2 cellular contexts compared by ENCODE assay signal in the genomic region with DNA sequence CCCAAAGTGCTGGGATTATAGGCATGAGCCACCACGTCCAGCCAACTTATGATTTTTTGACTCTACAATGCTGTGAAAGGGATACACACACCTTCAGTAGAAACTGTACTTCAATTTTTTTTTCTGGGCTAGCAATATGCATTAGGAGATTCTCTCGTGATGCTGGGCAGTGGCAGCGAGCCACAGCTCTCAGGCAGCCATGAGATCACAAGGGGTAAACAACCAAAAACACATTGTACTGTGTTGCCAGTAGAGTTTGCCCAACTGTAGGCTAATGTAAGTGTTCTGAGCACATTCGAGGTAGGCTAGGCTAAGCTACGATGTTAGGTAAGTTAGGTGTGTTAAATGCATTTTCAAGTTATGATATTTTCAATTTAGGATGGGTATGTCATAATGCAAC.
TF ChIP-seq lines count a peak whose summit lies in the region.

No MANE protein-coding gene starts in this region.

TF ChIP-seq in SK-N-SH treated with all-trans-retinoic acid at 6 μM for 48 hours, 23 proteins besides CTCF, POLR2A, EP300 and RAD21:
- TF ChIP-seq ZC3H10 (CRISPR knock-in tag; IDR thresholded peaks at IDR 0.05) = no peak
- TF ChIP-seq BACH2 (CRISPR knock-in tag; IDR thresholded peaks at IDR 0.05; ENCODE audit: borderline replicate concordance) = no peak
- no peak for TF ChIP-seq CSDC2 (CRISPR knock-in tag; IDR thresholded peaks at IDR 0.05)
- TF ChIP-seq ARNTL (CRISPR knock-in tag; IDR thresholded peaks at IDR 0.05; ENCODE audit: borderline replicate concordance, low read depth) = no peak
- no peak for TF ChIP-seq CSRNP3 (CRISPR knock-in tag; IDR thresholded peaks at IDR 0.05)
- TF ChIP-seq CREB5 (CRISPR knock-in tag; IDR thresholded peaks at IDR 0.05; ENCODE audit: low read depth) = no peak

TF ChIP-seq in SK-N-SH, 30 proteins besides CTCF, POLR2A, EP300 and RAD21:
- TF ChIP-seq JUND (IDR thresholded peaks at IDR 0.05) (no peak), MXI1 (IDR thresholded peaks at IDR 0.05; ENCODE audit: low read depth, low read length) (no peak), SMC3 (IDR thresholded peaks at IDR 0.05; ENCODE audit: low read depth, low read length) (no peak), GABPA (IDR thresholded peaks at IDR 0.05; ENCODE audit: low read depth) (no peak), NFIC (IDR thresholded peaks at IDR 0.05; ENCODE audit: borderline replicate concordance) (no peak), MAX (IDR thresholded peaks at IDR 0.05; ENCODE audit: low read depth) (no peak), TCF12 (IDR thresholded peaks at IDR 0.05) (no peak), FOSL2 (IDR thresholded peaks at IDR 0.05; ENCODE audit: borderline replicate concordance, low read depth) (no peak), GATA2 (CRISPR knock-in tag; IDR thresholded peaks at IDR 0.05) (no peak), RFX5 (IDR thresholded peaks at IDR 0.05; ENCODE audit: low read length) (no peak), RXRA (IDR thresholded peaks at IDR 0.05; ENCODE audit: borderline replicate concordance, low read depth) (no peak), NRF1 (IDR thresholded peaks at IDR 0.05; ENCODE audit: low read depth, low read length) (no peak), RCOR1 (IDR thresholded peaks at IDR 0.05; ENCODE audit: low read length) (no peak), YY1 (IDR thresholded peaks at IDR 0.05; ENCODE audit: low read depth) (no peak), SIN3A (IDR thresholded peaks at IDR 0.05; ENCODE audit: borderline replicate concordance, low read depth, low read length) (no peak), FOXM1 (IDR thresholded peaks at IDR 0.05; ENCODE audit: low read depth) (no peak)
- TF ChIP-seq, protein P1, sequence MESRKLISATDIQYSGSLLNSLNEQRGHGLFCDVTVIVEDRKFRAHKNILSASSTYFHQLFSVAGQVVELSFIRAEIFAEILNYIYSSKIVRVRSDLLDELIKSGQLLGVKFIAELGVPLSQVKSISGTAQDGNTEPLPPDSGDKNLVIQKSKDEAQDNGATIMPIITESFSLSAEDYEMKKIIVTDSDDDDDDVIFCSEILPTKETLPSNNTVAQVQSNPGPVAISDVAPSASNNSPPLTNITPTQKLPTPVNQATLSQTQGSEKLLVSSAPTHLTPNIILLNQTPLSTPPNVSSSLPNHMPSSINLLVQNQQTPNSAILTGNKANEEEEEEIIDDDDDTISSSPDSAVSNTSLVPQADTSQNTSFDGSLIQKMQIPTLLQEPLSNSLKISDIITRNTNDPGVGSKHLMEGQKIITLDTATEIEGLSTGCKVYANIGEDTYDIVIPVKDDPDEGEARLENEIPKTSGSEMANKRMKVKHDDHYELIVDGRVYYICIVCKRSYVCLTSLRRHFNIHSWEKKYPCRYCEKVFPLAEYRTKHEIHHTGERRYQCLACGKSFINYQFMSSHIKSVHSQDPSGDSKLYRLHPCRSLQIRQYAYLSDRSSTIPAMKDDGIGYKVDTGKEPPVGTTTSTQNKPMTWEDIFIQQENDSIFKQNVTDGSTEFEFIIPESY (IDR thresholded peaks at IDR 0.05; ENCODE audit: borderline replicate concordance, low read depth) = no peak
- TF ChIP-seq, protein P2, sequence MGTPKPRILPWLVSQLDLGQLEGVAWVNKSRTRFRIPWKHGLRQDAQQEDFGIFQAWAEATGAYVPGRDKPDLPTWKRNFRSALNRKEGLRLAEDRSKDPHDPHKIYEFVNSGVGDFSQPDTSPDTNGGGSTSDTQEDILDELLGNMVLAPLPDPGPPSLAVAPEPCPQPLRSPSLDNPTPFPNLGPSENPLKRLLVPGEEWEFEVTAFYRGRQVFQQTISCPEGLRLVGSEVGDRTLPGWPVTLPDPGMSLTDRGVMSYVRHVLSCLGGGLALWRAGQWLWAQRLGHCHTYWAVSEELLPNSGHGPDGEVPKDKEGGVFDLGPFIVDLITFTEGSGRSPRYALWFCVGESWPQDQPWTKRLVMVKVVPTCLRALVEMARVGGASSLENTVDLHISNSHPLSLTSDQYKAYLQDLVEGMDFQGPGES (IDR thresholded peaks at IDR 0.05; ENCODE audit: low read depth, low read length) = no peak
